In the genomic region with DNA sequence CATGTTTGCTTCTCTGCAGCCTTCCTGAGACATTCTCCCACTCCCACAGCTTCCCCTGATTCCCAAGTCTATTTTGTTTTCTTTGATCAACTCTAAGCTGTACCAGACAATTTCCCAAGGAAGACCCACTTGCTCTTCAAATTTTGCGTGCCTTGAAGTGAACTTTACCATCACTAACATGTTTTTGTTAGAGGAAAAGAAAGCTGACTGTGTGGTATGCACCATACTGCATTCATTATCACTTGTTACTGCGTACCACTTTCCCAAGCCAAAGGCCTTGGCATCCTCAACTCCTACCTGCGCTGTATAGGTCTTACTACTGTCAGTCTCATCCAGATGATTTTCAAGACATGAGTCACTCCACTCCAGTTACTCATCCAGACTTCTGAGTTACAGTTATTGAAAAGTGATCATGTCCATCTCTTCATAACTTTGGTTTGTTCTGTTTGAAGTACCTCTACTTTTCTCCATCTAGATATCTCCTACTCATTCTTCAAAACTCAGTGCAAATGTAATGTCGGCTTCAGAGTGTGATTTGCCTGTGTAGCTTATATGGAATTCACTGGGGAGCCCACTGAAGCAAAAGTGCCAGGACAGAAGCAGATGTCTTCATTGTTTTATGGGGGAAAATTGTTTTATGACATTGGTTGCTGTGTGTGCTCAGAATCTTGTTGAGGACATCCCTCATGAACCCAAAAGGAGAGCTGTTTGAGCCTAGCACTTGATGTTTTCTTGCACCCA, we compare ENCODE assay signal across 1 cellular context.
TF ChIP-seq lines count a peak whose summit lies in the region.

No MANE protein-coding gene starts in this region.

TF ChIP-seq in K562, 482 proteins besides CTCF, POLR2A, EP300 and RAD21 (continued from another document and continues in another):
- TF ChIP-seq, protein P1, sequence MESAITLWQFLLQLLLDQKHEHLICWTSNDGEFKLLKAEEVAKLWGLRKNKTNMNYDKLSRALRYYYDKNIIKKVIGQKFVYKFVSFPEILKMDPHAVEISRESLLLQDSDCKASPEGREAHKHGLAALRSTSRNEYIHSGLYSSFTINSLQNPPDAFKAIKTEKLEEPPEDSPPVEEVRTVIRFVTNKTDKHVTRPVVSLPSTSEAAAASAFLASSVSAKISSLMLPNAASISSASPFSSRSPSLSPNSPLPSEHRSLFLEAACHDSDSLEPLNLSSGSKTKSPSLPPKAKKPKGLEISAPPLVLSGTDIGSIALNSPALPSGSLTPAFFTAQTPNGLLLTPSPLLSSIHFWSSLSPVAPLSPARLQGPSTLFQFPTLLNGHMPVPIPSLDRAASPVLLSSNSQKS (CRISPR knock-in tag; IDR thresholded peaks at IDR 0.05), result no peak
- peak; percentile 14 for TF ChIP-seq RBM22 (IDR thresholded peaks at IDR 0.05; ENCODE audit: low read depth, low read length, poor library complexity, severe bottlenecking)
- no peak for TF ChIP-seq GTF2F1 (IDR thresholded peaks at IDR 0.05; ENCODE audit: low read depth, low read length)
- TF ChIP-seq GABPA (tag; conservative IDR thresholded peaks at IDR 0.05; ENCODE audit: low read depth), result no peak
- no peak for TF ChIP-seq ZNF146 (CRISPR knock-in tag; IDR thresholded peaks at IDR 0.05; ENCODE audit: unreplicated experiment)
- no peak for TF ChIP-seq ZNF347 (CRISPR knock-in tag; IDR thresholded peaks at IDR 0.05; ENCODE audit: low read depth)
- TF ChIP-seq NCOR1 (IDR thresholded peaks at IDR 0.05), result no peak; the same call in 1 of the 2 replicates
- TF ChIP-seq MLX (CRISPR knock-in tag; conservative IDR thresholded peaks at IDR 0.05), result no peak
- peak; percentile 6; the same call in 1 of the 2 replicates for TF ChIP-seq TEAD4 (IDR thresholded peaks at IDR 0.05; ENCODE audit: low read length)
- TF ChIP-seq TEAD4 (CRISPR knock-in tag; IDR thresholded peaks at IDR 0.05; ENCODE audit: borderline replicate concordance), result no peak
- 0 out of 2 replicates have a peak, but pooled peaks have one; percentile 31 for TF ChIP-seq CREB1 (IDR thresholded peaks at IDR 0.05)
- no peak for TF ChIP-seq CREB1 (CRISPR knock-in tag; IDR thresholded peaks at IDR 0.05)
- no peak for TF ChIP-seq ZNF639 (CRISPR knock-in tag; conservative IDR thresholded peaks at IDR 0.05 in 1 of 2, IDR thresholded peaks at IDR 0.05 in 1 of 2)
- TF ChIP-seq RBM25 (IDR thresholded peaks at IDR 0.05; ENCODE audit: low read depth, low read length, severe bottlenecking), result no peak
- TF ChIP-seq EWSR1 (IDR thresholded peaks at IDR 0.05; ENCODE audit: borderline replicate concordance, low read depth, partially characterized antibody), result peak; percentile 32
- no peak for TF ChIP-seq ZNF239 (CRISPR knock-in tag; IDR thresholded peaks at IDR 0.05)
- no peak for TF ChIP-seq VEZF1 (CRISPR knock-in tag; IDR thresholded peaks at IDR 0.05)
- TF ChIP-seq BMI1 (IDR thresholded peaks at IDR 0.05; ENCODE audit: low read length), result no peak
- TF ChIP-seq, protein P2, sequence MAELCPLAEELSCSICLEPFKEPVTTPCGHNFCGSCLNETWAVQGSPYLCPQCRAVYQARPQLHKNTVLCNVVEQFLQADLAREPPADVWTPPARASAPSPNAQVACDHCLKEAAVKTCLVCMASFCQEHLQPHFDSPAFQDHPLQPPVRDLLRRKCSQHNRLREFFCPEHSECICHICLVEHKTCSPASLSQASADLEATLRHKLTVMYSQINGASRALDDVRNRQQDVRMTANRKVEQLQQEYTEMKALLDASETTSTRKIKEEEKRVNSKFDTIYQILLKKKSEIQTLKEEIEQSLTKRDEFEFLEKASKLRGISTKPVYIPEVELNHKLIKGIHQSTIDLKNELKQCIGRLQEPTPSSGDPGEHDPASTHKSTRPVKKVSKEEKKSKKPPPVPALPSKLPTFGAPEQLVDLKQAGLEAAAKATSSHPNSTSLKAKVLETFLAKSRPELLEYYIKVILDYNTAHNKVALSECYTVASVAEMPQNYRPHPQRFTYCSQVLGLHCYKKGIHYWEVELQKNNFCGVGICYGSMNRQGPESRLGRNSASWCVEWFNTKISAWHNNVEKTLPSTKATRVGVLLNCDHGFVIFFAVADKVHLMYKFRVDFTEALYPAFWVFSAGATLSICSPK (IDR thresholded peaks at IDR 0.05; ENCODE audit: borderline replicate concordance), result no peak
- TF ChIP-seq CREM (IDR thresholded peaks at IDR 0.05; ENCODE audit: low read depth), result no peak
- TF ChIP-seq ZNF277 (CRISPR knock-in tag; IDR thresholded peaks at IDR 0.05; ENCODE audit: borderline replicate concordance), result no peak
- no peak for TF ChIP-seq ZNF12 (CRISPR knock-in tag; IDR thresholded peaks at IDR 0.05)
- TF ChIP-seq HDAC6 (IDR thresholded peaks at IDR 0.05; ENCODE audit: low read depth, low read length), result no peak
- no peak for TF ChIP-seq ZKSCAN3 (CRISPR knock-in tag; IDR thresholded peaks at IDR 0.05)
- TF ChIP-seq IFI16 (CRISPR knock-in tag; IDR thresholded peaks at IDR 0.05), result no peak
- TF ChIP-seq, protein P3, sequence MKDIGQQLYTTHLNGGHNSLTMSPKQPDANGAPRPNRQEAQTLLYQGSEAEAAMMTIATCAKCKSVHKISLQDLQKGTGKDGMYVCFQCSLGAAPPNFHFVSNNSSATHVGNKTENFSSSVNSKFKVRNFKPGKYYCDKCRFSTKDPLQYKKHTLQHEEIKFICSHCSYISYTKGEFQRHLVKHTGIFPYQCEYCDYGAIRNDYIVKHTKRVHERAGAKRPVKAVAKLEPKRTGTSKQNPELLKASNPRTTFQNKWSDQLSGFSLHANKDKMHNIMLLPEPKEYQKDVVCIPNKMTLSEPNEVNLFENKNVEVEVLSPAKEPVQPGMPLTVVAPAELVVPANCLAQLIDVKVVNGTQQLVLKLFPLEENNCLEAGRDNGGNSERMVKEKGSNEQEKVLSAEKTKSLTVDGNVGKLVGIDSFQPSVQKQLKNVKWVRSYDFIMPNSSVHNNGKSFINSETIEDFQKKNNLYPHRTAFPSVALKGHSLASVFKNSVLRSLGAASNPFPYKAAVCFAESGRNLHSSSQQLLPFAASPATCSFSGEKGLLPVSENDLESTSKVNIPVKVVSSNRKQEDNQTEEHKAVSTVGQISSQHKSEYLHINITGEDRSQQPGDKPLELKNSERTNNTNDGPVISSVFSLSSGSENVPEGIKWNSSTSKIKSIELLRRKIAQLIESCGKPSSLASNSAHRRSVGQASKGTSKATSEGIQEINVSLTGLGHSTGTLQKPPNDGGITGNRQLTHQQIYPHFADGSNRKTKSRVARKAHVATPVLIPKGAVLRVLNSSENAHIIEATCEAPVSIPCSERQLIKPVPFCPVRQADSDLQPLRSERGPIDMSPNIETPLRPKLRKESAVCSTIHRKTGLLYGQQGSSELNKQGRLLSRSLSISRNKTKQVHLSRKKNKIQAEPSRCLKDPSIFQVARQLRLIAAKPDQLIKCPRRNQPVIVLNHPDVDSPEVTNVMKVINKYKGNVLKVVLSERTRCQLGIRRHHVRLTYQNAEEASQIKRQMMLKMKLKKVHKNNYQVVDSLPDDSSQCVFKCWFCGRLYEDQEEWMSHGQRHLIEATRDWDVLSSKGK (CRISPR knock-in tag; IDR thresholded peaks at IDR 0.05), result no peak
- TF ChIP-seq, protein P4, sequence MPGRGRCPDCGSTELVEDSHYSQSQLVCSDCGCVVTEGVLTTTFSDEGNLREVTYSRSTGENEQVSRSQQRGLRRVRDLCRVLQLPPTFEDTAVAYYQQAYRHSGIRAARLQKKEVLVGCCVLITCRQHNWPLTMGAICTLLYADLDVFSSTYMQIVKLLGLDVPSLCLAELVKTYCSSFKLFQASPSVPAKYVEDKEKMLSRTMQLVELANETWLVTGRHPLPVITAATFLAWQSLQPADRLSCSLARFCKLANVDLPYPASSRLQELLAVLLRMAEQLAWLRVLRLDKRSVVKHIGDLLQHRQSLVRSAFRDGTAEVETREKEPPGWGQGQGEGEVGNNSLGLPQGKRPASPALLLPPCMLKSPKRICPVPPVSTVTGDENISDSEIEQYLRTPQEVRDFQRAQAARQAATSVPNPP (IDR thresholded peaks at IDR 0.05; ENCODE audit: borderline replicate concordance, insufficient read depth, insufficient read length), result no peak
- TF ChIP-seq SAP30 (IDR thresholded peaks at IDR 0.05; ENCODE audit: borderline replicate concordance, insufficient read depth, low read depth, low read length, poor library complexity, severe bottlenecking), result no peak
- TF ChIP-seq IRF2 (CRISPR knock-in tag; IDR thresholded peaks at IDR 0.05), result no peak
- no peak for TF ChIP-seq CHD1 (IDR thresholded peaks at IDR 0.05; ENCODE audit: low read length)
- TF ChIP-seq ATF1 (CRISPR knock-in tag; IDR thresholded peaks at IDR 0.05), result no peak
- TF ChIP-seq ATF1 (tag; IDR thresholded peaks at IDR 0.05), result no peak
- no peak for TF ChIP-seq RBFOX2 (IDR thresholded peaks at IDR 0.05; ENCODE audit: low read depth, low read length)
- TF ChIP-seq, protein P5, sequence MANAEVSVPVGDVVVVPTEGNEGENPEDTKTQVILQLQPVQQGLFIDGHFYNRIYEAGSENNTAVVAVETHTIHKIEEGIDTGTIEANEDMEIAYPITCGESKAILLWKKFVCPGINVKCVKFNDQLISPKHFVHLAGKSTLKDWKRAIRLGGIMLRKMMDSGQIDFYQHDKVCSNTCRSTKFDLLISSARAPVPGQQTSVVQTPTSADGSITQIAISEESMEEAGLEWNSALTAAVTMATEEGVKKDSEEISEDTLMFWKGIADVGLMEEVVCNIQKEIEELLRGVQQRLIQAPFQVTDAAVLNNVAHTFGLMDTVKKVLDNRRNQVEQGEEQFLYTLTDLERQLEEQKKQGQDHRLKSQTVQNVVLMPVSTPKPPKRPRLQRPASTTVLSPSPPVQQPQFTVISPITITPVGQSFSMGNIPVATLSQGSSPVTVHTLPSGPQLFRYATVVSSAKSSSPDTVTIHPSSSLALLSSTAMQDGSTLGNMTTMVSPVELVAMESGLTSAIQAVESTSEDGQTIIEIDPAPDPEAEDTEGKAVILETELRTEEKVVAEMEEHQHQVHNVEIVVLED (CRISPR knock-in tag; IDR thresholded peaks at IDR 0.05), result no peak
- TF ChIP-seq FOXA3 (CRISPR knock-in tag; conservative IDR thresholded peaks at IDR 0.05 in 1 of 2, IDR thresholded peaks at IDR 0.05 in 1 of 2), result no peak
- no peak for TF ChIP-seq RBM39 (optimal IDR thresholded peaks at IDR 0.05; ENCODE audit: low read depth, low read length)
- TF ChIP-seq ATF7 (IDR thresholded peaks at IDR 0.05), result no peak
- TF ChIP-seq ZFP1 (CRISPR knock-in tag; IDR thresholded peaks at IDR 0.05), result no peak
- no peak for TF ChIP-seq NR2C1 (IDR thresholded peaks at IDR 0.05)
- TF ChIP-seq NR2C1 (tag; IDR thresholded peaks at IDR 0.05), result no peak
- TF ChIP-seq, protein P6, sequence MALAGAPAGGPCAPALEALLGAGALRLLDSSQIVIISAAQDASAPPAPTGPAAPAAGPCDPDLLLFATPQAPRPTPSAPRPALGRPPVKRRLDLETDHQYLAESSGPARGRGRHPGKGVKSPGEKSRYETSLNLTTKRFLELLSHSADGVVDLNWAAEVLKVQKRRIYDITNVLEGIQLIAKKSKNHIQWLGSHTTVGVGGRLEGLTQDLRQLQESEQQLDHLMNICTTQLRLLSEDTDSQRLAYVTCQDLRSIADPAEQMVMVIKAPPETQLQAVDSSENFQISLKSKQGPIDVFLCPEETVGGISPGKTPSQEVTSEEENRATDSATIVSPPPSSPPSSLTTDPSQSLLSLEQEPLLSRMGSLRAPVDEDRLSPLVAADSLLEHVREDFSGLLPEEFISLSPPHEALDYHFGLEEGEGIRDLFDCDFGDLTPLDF (CRISPR knock-in tag; IDR thresholded peaks at IDR 0.05), result 0 out of 2 replicates have a peak, but pooled peaks have one; percentile 15
- no peak for TF ChIP-seq MEF2A (IDR thresholded peaks at IDR 0.05; ENCODE audit: control insufficient read depth, low read depth, low read length)
- no peak for TF ChIP-seq RNF2 (IDR thresholded peaks at IDR 0.05)
- no peak for TF ChIP-seq MTA2 (IDR thresholded peaks at IDR 0.05; ENCODE audit: low read depth)
- 0 out of 2 replicates have a peak, but pooled peaks have one; percentile 5 for TF ChIP-seq KLF10 (CRISPR knock-in tag; IDR thresholded peaks at IDR 0.05)
- TF ChIP-seq POLR2H (tag; IDR thresholded peaks at IDR 0.05; ENCODE audit: low read depth), result peak; percentile 25; the same call in 1 of the 2 replicates
- peak in 1 of 2 experiments; percentile 3; a peak in 1 of 4 replicates for TF ChIP-seq KDM1A (IDR thresholded peaks at IDR 0.05)
- peak; percentile 64 for TF ChIP-seq POLR2AphosphoS2 (IDR thresholded peaks at IDR 0.05; ENCODE audit: low read length)
- TF ChIP-seq PCBP2 (IDR thresholded peaks at IDR 0.05; ENCODE audit: low read depth, low read length, poor library complexity, severe bottlenecking), result no peak
- TF ChIP-seq OTX1 (CRISPR knock-in tag; IDR thresholded peaks at IDR 0.05), result no peak
